10 cellular contexts compared by ENCODE assay signal in genomic region chr6:113122060-113122459, GRCh38.
DNase-seq lines count a peak whose midpoint lies in the region; ATAC-seq and TF ChIP-seq lines count a peak whose summit lies in the region.
"Had no signal": no experiment of that assay in that cellular context is flagged by ENCODE, and none has a peak within 500 bp of the region (broad histone marks: within the 10 kb centered on the region; RNA-seq: fewer than 3 reads in every experiment).

No MANE protein-coding gene starts in this region.

- no peaks in the 10 kb centered on the region for H3K36me3 Mint-ChIP-seq in activated T-helper 17 cell treated with anti-CD3 and anti-CD28 coated beads, Interleukin-2, amount 50 U/mL, for 72 hours (ENCODE audit: low read depth)

- H3K4me3 ChIP-seq in AG10803 (ENCODE audit: low read length): no peak overlapping the region
- no peak overlapping the region for H3K4me3 ChIP-seq in dorsolateral prefrontal cortex

- H3K4me3 Mint-ChIP-seq in activated T-helper 17 cell treated with anti-CD3 and anti-CD28 coated beads, Interleukin-2, amount 50 U/mL, for 72 hours: no peak overlapping the region
- H3K4me3 Mint-ChIP-seq: activated T-cell treated with anti-CD3 and anti-CD28 coated beads, Interleukin-2, amount 50 U/mL, for 24 hours had no signal

- no peak overlapping the region for H3K27ac ChIP-seq in dorsolateral prefrontal cortex

- intact Hi-C loops in dorsolateral prefrontal cortex (cut with DNase I): no loop called here

- ATAC-seq in stimulated activated naive CD8-positive, alpha-beta T cell treated with anti-CD3 and anti-CD28 coated beads, Interleukin-15, Interleukin-2, amounts not matched to agents 100 U/mL and 50 U/mL, for 24 hours: no peak
- ATAC-seq in activated T-helper 17 cell treated with anti-CD3 and anti-CD28 coated beads, Interleukin-2, amount 50 U/mL, for 72 hours (replicated peaks): no peak

- H3K4me1 Mint-ChIP-seq in activated T-helper 17 cell treated with anti-CD3 and anti-CD28 coated beads, Interleukin-2, amount 50 U/mL, for 72 hours: no peaks in the 10 kb centered on the region

- H3K27ac Mint-ChIP-seq in activated T-helper 17 cell treated with anti-CD3 and anti-CD28 coated beads, Interleukin-2, amount 50 U/mL, for 72 hours: no peak overlapping the region
- H3K27ac Mint-ChIP-seq: activated T-cell treated with anti-CD3 and anti-CD28 coated beads, Interleukin-2, amount 50 U/mL, for 24 hours had no signal

- TF ChIP-seq CTCF in AG10803 (conservative IDR thresholded peaks at IDR 0.05; ENCODE audit: low read length): peak; percentile 56
- TF ChIP-seq CTCF in dorsolateral prefrontal cortex (IDR thresholded peaks at IDR 0.05 in 54 of 56, conservative IDR thresholded peaks at IDR 0.05 in 2 of 56; ENCODE audit: low read depth in 1 of 56, partially characterized antibody in 56 of 56): no peak

- H3K27me3 Mint-ChIP-seq in activated T-helper 17 cell treated with anti-CD3 and anti-CD28 coated beads, Interleukin-2, amount 50 U/mL, for 72 hours: no peaks in the 10 kb centered on the region
- H3K27me3 Mint-ChIP-seq: activated T-cell treated with anti-CD3 and anti-CD28 coated beads, Interleukin-2, amount 50 U/mL, for 24 hours had no signal

- peak; percentile 93 for DNase-seq in AG10803 (ENCODE audit: low read depth)
- DNase-seq in LoVo (ENCODE audit: low spot score): peak; percentile 54
- DNase-seq in dermis blood vessel endothelial cell: peak; percentile 98
- peak; percentile 98 for DNase-seq in kidney tubule cell (ENCODE audit: low spot score)
- DNase-seq in activated CD8-positive, alpha-beta memory T cell treated with anti-CD3 and anti-CD28 coated beads for 24 hours: no peak
- DNase-seq in dorsolateral prefrontal cortex: no peak
- no peak for DNase-seq in stimulated activated naive CD8-positive, alpha-beta T cell treated with anti-CD3 and anti-CD28 coated beads, Interleukin-15, Interleukin-2, amounts not matched to agents 100 U/mL and 50 U/mL, for 24 hours
- DNase-seq: activated T-cell treated with anti-CD3 and anti-CD28 coated beads, Interleukin-2, amount 50 U/mL, for 24 hours; GF-D8 had no signal

- peaks cover 18% of the 10 kb centered on the region for H3K9me3 Mint-ChIP-seq in activated T-helper 17 cell treated with anti-CD3 and anti-CD28 coated beads, Interleukin-2, amount 50 U/mL, for 72 hours

- H3K27me3 ChIP-seq in dorsolateral prefrontal cortex: no peaks in the 10 kb centered on the region

Comparison
In these comparisons a context has a peak if more than half of its experiments do, and no peak if none do; other contexts are left out.
1. DNase-seq: peak in AG10803 (single experiment), LoVo (single experiment), dermis blood vessel endothelial cell (single experiment) and kidney tubule cell (single experiment); none in activated CD8-positive, alpha-beta memory T cell treated with anti-CD3 and anti-CD28 coated beads for 24 hours (single experiment), dorsolateral prefrontal cortex (0 of 10) and stimulated activated naive CD8-positive, alpha-beta T cell treated with anti-CD3 and anti-CD28 coated beads, Interleukin-15, Interleukin-2, amounts not matched to agents 100 U/mL and 50 U/mL, for 24 hours (single experiment).